Comparison of ENCODE assay signal across 8 cellular contexts in genomic region chr3:46488735-46489361, GRCh38. TPM values are rescaled to one million over a fixed set of nuclear protein-coding genes. Genes with fewer than 3 reads are reported as not detected.
DNase-seq lines count a peak whose midpoint lies in the region; ATAC-seq and TF ChIP-seq lines count a peak whose summit lies in the region.

No MANE protein-coding gene starts in this region.

- no peak overlapping the region for H3K27ac Mint-ChIP-seq in chondrocyte (ENCODE audit: unreplicated experiment)

- ATAC-seq in GM19035 (IDR thresholded peaks at IDR 0.05; ENCODE audit: unreplicated experiment) (peak; percentile 96), HG03196 (IDR thresholded peaks at IDR 0.05; ENCODE audit: unreplicated experiment) (peak; percentile 87), left lobe of liver (peak; percentile 93)

- H3K9me3 Mint-ChIP-seq in chondrocyte (ENCODE audit: low read depth) = no peaks in the 10 kb centered on the region

- TF ChIP-seq CTCF in AG09319 (IDR thresholded peaks at IDR 0.05; ENCODE audit: low read depth, low read length) = peak; percentile 100
- peak; percentile 100 for TF ChIP-seq CTCF in chondrocyte (IDR thresholded peaks at IDR 0.05)

- peaks cover 7% of the 10 kb centered on the region for H3K4me1 Mint-ChIP-seq in chondrocyte (ENCODE audit: low read depth)

- no peaks in the 10 kb centered on the region for H3K27me3 Mint-ChIP-seq in chondrocyte (ENCODE audit: low read depth)

- peak; percentile 58 for DNase-seq in AG09319 (ENCODE audit: extremely low read depth, low read depth)
- peak; percentile 70 for DNase-seq in NCI-H510A treated with DMSO at 0.1 percent for 48 hours (lab: John Stamatoyannopoulos, UW)
- DNase-seq in activated CD4-positive, alpha-beta T cell treated with anti-CD3 and anti-CD28 coated beads for 4 hours = peak; percentile 89 to 96
- DNase-seq in chondrocyte (ENCODE audit: low spot score) = peak; percentile 97
- peak; percentile 93 for DNase-seq in left lobe of liver (ENCODE audit: low spot score)
- DNase-seq in stimulated activated CD4-positive, alpha-beta T cell treated with anti-CD3 and anti-CD28 coated beads, Interleukin-4, amount 100 ng/mL, for 1 hour = peak; percentile 94

- H3K4me3 Mint-ChIP-seq in chondrocyte (ENCODE audit: unreplicated experiment) = peak overlapping the region; percentile 40

- H3K36me3 Mint-ChIP-seq in chondrocyte (ENCODE audit: low read depth) = no peaks in the 10 kb centered on the region

RNA-seq across cellular contexts. Expression of gene RTP3, which starts 8.9 kb away (rescaled TPM):
- not detected in 3 replicates for total RNA-seq in chondrocyte
- total RNA-seq in left lobe of liver = 28.6 TPM

RNA-seq across cellular contexts. Expression of gene LTF, which starts 24.1 kb away (rescaled TPM):
- not detected in 3 replicates for total RNA-seq in chondrocyte
- 1.7 TPM for total RNA-seq in left lobe of liver

Comparison
In these comparisons a context has a peak if more than half of its experiments do, and no peak if none do; other contexts are left out.
1. Peak in every context shown above with its lines: DNase-seq and ATAC-seq.
2. RNA of gene RTP3, which starts 8.9 kb away (total RNA-seq): 28.6 TPM in left lobe of liver (single experiment); not detected in chondrocyte; every median in the first group is over 10 times any median in the second.